8 cellular contexts compared by ENCODE assay signal in genomic region chr5:133754575-133755169, GRCh38.
A peak's percentile ranks its signal among the peaks of the same experiment; 100 is the strongest.
DNase-seq lines count a peak whose midpoint lies in the region; TF ChIP-seq lines count a peak whose summit lies in the region.

No MANE protein-coding gene starts in this region.

- CTCF ChIA-PET in SK-N-SH (lab: Yijun Ruan, JAX), result interaction anchor here (0.6 to 3.8 kb wide), 14 partner anchors 8 to 330 kb away, joined by 3 to 14 read pairs (median 3); no protein-coding TSS in a partner anchor

- H3K27ac ChIP-seq in SK-N-SH (ENCODE audit: low read depth in 2 of 2, low read length in 1 of 2) (no peak overlapping the region), esophagus muscularis mucosa (replicated peaks in 1 of 4) (no peak overlapping the region)

- H3K27me3 ChIP-seq in SK-N-SH (ENCODE audit: insufficient read depth) (peaks cover 5% of the 10 kb centered on the region; the same call in 1 of the 2 replicates), esophagus muscularis mucosa (peaks cover 0 to 23% (median 0%) of the 10 kb centered on the region in 4 donors)

- H3K36me3 ChIP-seq in SK-N-SH (replicated peaks in 1 of 2; ENCODE audit: control insufficient read depth in 1 of 2, insufficient read depth in 2 of 2, low read length in 1 of 2) (no peaks in the 10 kb centered on the region), esophagus muscularis mucosa (no peaks in the 10 kb centered on the region)

- TF ChIP-seq POLR2A in esophagus muscularis mucosa (IDR thresholded peaks at IDR 0.05; ENCODE audit: low read depth), result no peak

- no peak overlapping the region for H2AFZ ChIP-seq in SK-N-SH (ENCODE audit: low read depth)

- POLR2A ChIA-PET in SK-N-SH (lab: Yijun Ruan, JAX), result no interaction called here

- H3K9me3 ChIP-seq in SK-N-SH, result no peaks in the 10 kb centered on the region
- H3K9me3 ChIP-seq in esophagus muscularis mucosa, result no peaks in the 10 kb centered on the region

- intact Hi-C loops in esophagus muscularis mucosa (cut with DNase I), result no loop called here

- H3K9me2 ChIP-seq in SK-N-SH, result no peaks in the 10 kb centered on the region

- peaks cover 0 to 10% of the 10 kb centered on the region in 2 experiments; a peak in 1 of 4 replicates for H3K4me1 ChIP-seq in SK-N-SH (ENCODE audit: control insufficient read depth in 1 of 2, insufficient read depth in 2 of 2, low read depth in 1 of 2, low read length in 1 of 2)
- no peaks in the 10 kb centered on the region for H3K4me1 ChIP-seq in esophagus muscularis mucosa

- WGBS in SK-N-SH (ENCODE audit: low lambda C conversion rate), result 36% methylated on average over 5 of the region's 5 CpGs
- 32% methylated on average over 5 of the region's 5 CpGs for WGBS in esophagus muscularis mucosa

- H3K4me2 ChIP-seq in SK-N-SH, result no peak overlapping the region

- DNase-seq in COR-L47 (lab: John Stamatoyannopoulos, UW) (peak; percentile 40), GM20000 (ENCODE audit: low spot score) (peak; percentile 46), SK-N-SH (no peak), esophagus muscularis mucosa (ENCODE audit: extremely low spot score) (no peak), pons (ENCODE audit: low spot score) (peak; percentile 24), NCI-H128 (lab: John Stamatoyannopoulos, UW; ENCODE audit: unreplicated experiment) (no peak), NCI-H226 (no peak)
- DNase-seq in stimulated activated naive CD4-positive, alpha-beta T cell (lab: John Stamatoyannopoulos, UW), result no peak

- H3K4me3 ChIP-seq in SK-N-SH (ENCODE audit: low read depth in 2 of 2, low read length in 1 of 2) (no peak overlapping the region), esophagus muscularis mucosa (no peak overlapping the region)

- peak; percentile 49 for TF ChIP-seq RAD21 in SK-N-SH (IDR thresholded peaks at IDR 0.05; ENCODE audit: low read length)

- no peaks in the 10 kb centered on the region for H4K20me1 ChIP-seq in SK-N-SH (ENCODE audit: insufficient read depth)

- no peak overlapping the region for H3K9ac ChIP-seq in SK-N-SH

- no peak for TF ChIP-seq EP300 in SK-N-SH (IDR thresholded peaks at IDR 0.05; ENCODE audit: borderline replicate concordance in 1 of 2, low read depth in 1 of 2, low read length in 1 of 2)
- TF ChIP-seq EP300 in esophagus muscularis mucosa (IDR thresholded peaks at IDR 0.05), result no peak

- no peaks in the 10 kb centered on the region for H3F3A ChIP-seq in SK-N-SH (replicated peaks; ENCODE audit: insufficient read depth)

- H3K79me2 ChIP-seq in SK-N-SH (ENCODE audit: insufficient read depth), result no peaks in the 10 kb centered on the region

- peak; percentile 58 for TF ChIP-seq CTCF in GM20000 (IDR thresholded peaks at IDR 0.05; ENCODE audit: extremely low read depth, missing control alignments)
- TF ChIP-seq CTCF in SK-N-SH (IDR thresholded peaks at IDR 0.05), result peak; percentile 56
- TF ChIP-seq CTCF in esophagus muscularis mucosa (IDR thresholded peaks at IDR 0.05), result peak in 2 of 3 experiments; percentile 14 to 22

TF ChIP-seq in SK-N-SH, 30 proteins besides CTCF, POLR2A, EP300 and RAD21:
- TF ChIP-seq PBX3 (IDR thresholded peaks at IDR 0.05), result no peak
- TF ChIP-seq SMC3 (IDR thresholded peaks at IDR 0.05; ENCODE audit: low read depth, low read length), result peak; percentile 41

Comparison
In these comparisons a context has a peak if more than half of its experiments do, and no peak if none do; other contexts are left out.
1. DNase-seq: peak in COR-L47 (single experiment), GM20000 (single experiment) and pons (single experiment); none in SK-N-SH (single experiment), esophagus muscularis mucosa (single experiment), NCI-H128 (single experiment), stimulated activated naive CD4-positive, alpha-beta T cell (0 of 6) and NCI-H226 (single experiment).
2. Peak in every context shown above with its lines, with median percentiles within 50 percentile points of each other: CTCF ChIP-seq.